ENCODE assay signal across 8 cellular contexts in the genomic region with DNA sequence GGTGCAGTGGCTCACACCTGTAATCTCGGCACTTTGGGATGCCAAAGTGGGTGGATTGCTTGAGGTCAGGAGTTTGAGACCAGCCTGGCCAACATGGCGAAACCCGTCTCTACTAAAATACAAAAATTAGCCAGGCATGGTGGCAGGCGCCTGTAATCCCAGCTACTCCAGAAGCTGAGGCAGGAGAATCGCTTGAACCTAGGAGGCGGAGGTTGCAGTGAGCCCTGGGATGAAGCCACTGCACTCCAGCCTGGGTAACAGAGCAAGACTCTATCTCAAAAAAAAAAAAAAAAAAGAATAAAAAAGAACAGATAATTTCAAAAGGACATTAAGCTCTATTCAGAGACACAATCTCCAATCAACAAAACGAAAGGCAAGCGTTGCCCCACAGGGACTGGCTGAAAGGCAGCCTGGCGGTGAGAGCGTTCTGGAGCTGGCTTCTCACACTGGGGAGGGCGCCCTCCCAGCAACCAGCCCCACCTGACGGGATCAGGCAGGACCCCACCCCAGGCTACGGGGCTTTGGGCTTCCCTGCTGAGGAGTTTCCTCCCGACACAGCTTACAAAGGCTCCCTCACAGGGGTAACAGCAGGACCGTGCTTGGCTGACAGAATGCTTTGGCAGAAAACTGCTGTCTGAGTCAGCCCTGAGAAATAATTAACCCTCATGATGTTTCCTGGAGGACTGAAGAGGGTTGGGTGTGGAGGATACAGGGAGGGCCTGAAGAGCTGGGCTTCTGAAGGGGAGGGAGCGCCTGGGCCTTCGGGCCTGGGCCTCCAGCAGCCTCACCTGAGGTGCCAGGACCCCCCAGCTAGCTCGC. TPM values are rescaled to one million over a fixed set of nuclear protein-coding genes. Genes with fewer than 3 reads are reported as not detected.
DNase-seq lines count a peak whose midpoint lies in the region; ATAC-seq lines count a peak whose summit lies in the region.

No MANE protein-coding gene starts in this region.

- H2AFZ ChIP-seq in trophoblast cell (ENCODE audit: insufficient read depth, low read length, poor library complexity) = no peak overlapping the region

- peaks cover 2% of the 10 kb centered on the region for H3K79me1 ChIP-seq in trophoblast cell (ENCODE audit: low read length)

- no peaks in the 10 kb centered on the region for H3K79me2 ChIP-seq in trophoblast cell (ENCODE audit: control insufficient read depth, insufficient read depth, low read length, poor library complexity)

- H3K4me1 ChIP-seq in trophoblast cell (ENCODE audit: control insufficient read depth in 1 of 2, insufficient read depth in 2 of 2, low read length in 2 of 2) = peaks cover 4 to 6% of the 10 kb centered on the region in 2 experiments

- H3K4me2 ChIP-seq in trophoblast cell (ENCODE audit: low read length) = peak overlapping the region; percentile 42

- peak overlapping the region; percentile 28 for H4K12ac ChIP-seq in trophoblast cell (ENCODE audit: low read depth, low read length)

- H4K91ac ChIP-seq in trophoblast cell (ENCODE audit: low read depth, low read length) = no peak overlapping the region

- no peak overlapping the region for H2BK5ac ChIP-seq in trophoblast cell (ENCODE audit: low read depth, low read length, poor library complexity)

- no peak overlapping the region for H3K4me3 ChIP-seq in trophoblast cell (ENCODE audit: low read depth, low read length)

- H3K14ac ChIP-seq in trophoblast cell (ENCODE audit: low read length) = peak overlapping the region; percentile 16

- no peak overlapping the region for H3K23ac ChIP-seq in trophoblast cell (ENCODE audit: low read length)

- H3K9ac ChIP-seq in trophoblast cell (ENCODE audit: low read length) = no peak overlapping the region

- intact Hi-C loops in Right ventricle myocardium superior (cut with DNase I) = no loop called here

- peak; percentile 96 for DNase-seq in ACHN
- peak; percentile 73 for DNase-seq in HT-29 (ENCODE audit: low spot score)
- peak; percentile 58 for DNase-seq in T1000 (lab: John Stamatoyannopoulos, UW)
- DNase-seq in Right ventricle myocardium superior = peak; percentile 73
- DNase-seq in trophoblast cell = no peak
- DNase-seq in activated CD4-positive, alpha-beta T cell treated with anti-CD3 and anti-CD28 coated beads, Interleukin-2, amount 50 U/mL, for 48 hours = no peak

- H4K8ac ChIP-seq in trophoblast cell (ENCODE audit: low read depth, low read length) = peak overlapping the region; percentile 9

- H3K27me3 ChIP-seq in trophoblast cell (ENCODE audit: insufficient read depth, low read length) = no peaks in the 10 kb centered on the region

- H3K36me3 ChIP-seq in trophoblast cell (ENCODE audit: control insufficient read depth in 1 of 2, insufficient read depth in 2 of 2, low read length in 2 of 2) = no peaks in the 10 kb centered on the region

- H2BK120ac ChIP-seq in trophoblast cell (ENCODE audit: insufficient read depth, low read length, poor library complexity) = peak overlapping the region; percentile 10

- H2BK12ac ChIP-seq in trophoblast cell (ENCODE audit: low read length) = peak overlapping the region; percentile 46

- H2AK5ac ChIP-seq in trophoblast cell (ENCODE audit: low read length) = no peak overlapping the region

- no peak overlapping the region for H3K4ac ChIP-seq in trophoblast cell (ENCODE audit: low read depth, low read length)

- no peaks in the 10 kb centered on the region for H3K9me3 ChIP-seq in trophoblast cell (ENCODE audit: insufficient read depth, low read depth, low read length)

- ATAC-seq in Right ventricle myocardium superior (ENCODE audit: poor library complexity) (peak; percentile 96), HG03521 (IDR thresholded peaks at IDR 0.05; ENCODE audit: unreplicated experiment) (no peak), GM19452 (IDR thresholded peaks at IDR 0.05; ENCODE audit: unreplicated experiment) (no peak)

- peak overlapping the region; percentile 3 for H3K18ac ChIP-seq in trophoblast cell (ENCODE audit: low read length)

- in situ Hi-C loops in ACHN (cut with HindIII; ENCODE audit: low pct_ligation_motif_present, low pct_unique_long_range_greater_than_20kb, low sequenced_read_pairs) = no loop called here

- H3K27ac ChIP-seq in trophoblast cell (ENCODE audit: low read depth, low read length) = no peak overlapping the region

- no CpG with 5 or more reads among the region's 18 CpGs for WGBS in trophoblast cell (ENCODE audit: extremely low coverage, insufficient coverage, insufficient read length)

RNA-seq across cellular contexts. Expression of gene SRP9, which starts 31.1 kb away (rescaled TPM):
- 149 and 150 TPM in 2 replicates for total RNA-seq in HT-29 (2014; rRNA removed; shearing (Covaris generic))
- 188 TPM for total RNA-seq in Right ventricle myocardium superior
- polyA plus RNA-seq in trophoblast cell (2013) = 268 and 277 TPM in 2 replicates

Comparison
In these comparisons a context has a peak if more than half of its experiments do, and no peak if none do; other contexts are left out.
1. DNase-seq: peak in ACHN (single experiment), HT-29 (single experiment), T1000 (single experiment) and Right ventricle myocardium superior (single experiment); none in trophoblast cell (0 of 2) and activated CD4-positive, alpha-beta T cell treated with anti-CD3 and anti-CD28 coated beads, Interleukin-2, amount 50 U/mL, for 48 hours (0 of 2).